In the genomic region with DNA sequence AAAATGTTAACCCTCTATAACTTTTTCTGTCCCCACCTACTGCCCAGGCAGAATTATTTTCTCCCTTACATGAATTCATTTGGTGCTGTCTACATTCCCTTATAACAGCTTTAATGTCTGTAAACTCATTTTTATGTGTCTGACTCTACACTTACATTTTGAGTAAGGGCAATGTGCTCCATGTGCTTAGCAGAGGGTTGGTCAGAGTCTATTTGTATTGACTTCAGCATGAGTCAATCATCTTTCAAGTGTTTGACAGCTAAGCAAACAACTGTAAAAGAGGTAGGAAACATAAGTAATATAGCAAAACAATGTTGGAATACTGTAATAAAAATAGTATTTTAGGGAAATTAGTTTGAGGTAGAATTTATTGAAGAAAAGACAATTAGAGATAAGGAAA, we compare ENCODE assay signal across 15 cellular contexts. TPM values are rescaled to one million over a fixed set of nuclear protein-coding genes. Genes with fewer than 3 reads are reported as not detected.
DNase-seq lines count a peak whose midpoint lies in the region; ATAC-seq and TF ChIP-seq lines count a peak whose summit lies in the region.
"Had no signal": no experiment of that assay in that cellular context is flagged by ENCODE, and none has a peak within 500 bp of the region (broad histone marks: within the 10 kb centered on the region; RNA-seq: fewer than 3 reads in every experiment).

No MANE protein-coding gene starts in this region.

- peaks cover 0 to 19% of the 10 kb centered on the region in 2 experiments; a peak in 3 of 4 replicates for H3K4me1 ChIP-seq in HCT116 (ENCODE audit: control insufficient read depth in 1 of 2, insufficient read depth in 2 of 2, low read length in 2 of 2)
- H3K4me1 ChIP-seq in mammary epithelial cell (ENCODE audit: insufficient read depth, low read length), result peaks cover 53% of the 10 kb centered on the region
- peaks cover 49% of the 10 kb centered on the region for H3K4me1 ChIP-seq in osteoblast (ENCODE audit: insufficient read depth, low read length)

- H3K36me3 ChIP-seq in HCT116 (ENCODE audit: control insufficient read depth in 1 of 2, insufficient read depth in 2 of 2, low read length in 2 of 2) (no peaks in the 10 kb centered on the region), mammary epithelial cell (ENCODE audit: insufficient read depth, low read length) (no peaks in the 10 kb centered on the region), osteoblast (ENCODE audit: insufficient read depth, low read length) (no peaks in the 10 kb centered on the region)
- H3K36me3 ChIP-seq: adrenal gland, gastroesophageal sphincter, lower lobe of right lung had no signal

- H3K9ac ChIP-seq in HCT116 (ENCODE audit: low read length), result no peak overlapping the region
- H3K9ac ChIP-seq in mammary epithelial cell (ENCODE audit: insufficient read depth, low read length), result no peak overlapping the region

- CTCF ChIA-PET in HCT116 (lab: Charles Lee) (interaction anchor here (3.1 kb wide), 1 partner anchor 12 kb away, joined by 12 read pairs; no protein-coding TSS in a partner anchor), mammary epithelial cell (lab: Charles Lee; ENCODE audit: low non-redundant PET) (no interaction called here)

- H3K27me3 ChIP-seq in HCT116 (ENCODE audit: insufficient read depth, low read length) (no peaks in the 10 kb centered on the region), mammary epithelial cell (ENCODE audit: insufficient read depth, low read length) (no peaks in the 10 kb centered on the region), osteoblast (ENCODE audit: insufficient read depth, low read length) (no peaks in the 10 kb centered on the region)
- H3K27me3 ChIP-seq: adrenal gland, gastroesophageal sphincter had no signal

- DNase-seq in HCT116 (ENCODE audit: low read depth, low spot score) (no peak), LHCN-M2 (ENCODE audit: low read depth) (peak; percentile 65), mammary epithelial cell (peak; percentile 37), osteoblast (ENCODE audit: insufficient read length, low spot score, missing footprints) (no peak), NCI-H226 (no peak)
- DNase-seq: adrenal gland, cerebellar nuclear complex, lower lobe of right lung, NCI-H446 treated with DMSO at 0.1 percent for 48 hours, retina had no signal

- intact Hi-C loops in HCT116 (cut with micrococcal nuclease) (no loop called here), mammary epithelial cell (cut with micrococcal nuclease) (no loop called here)

- dilution Hi-C loops in mammary epithelial cell (cut with HindIII; ENCODE audit: low sequenced_read_pairs), result no loop called here

- H3K79me2 ChIP-seq in HCT116 (ENCODE audit: insufficient read depth, low read length), result no peaks in the 10 kb centered on the region
- no peaks in the 10 kb centered on the region for H3K79me2 ChIP-seq in mammary epithelial cell (ENCODE audit: insufficient read depth, low read length)
- H3K79me2 ChIP-seq in osteoblast (ENCODE audit: insufficient read depth, low read length), result no peaks in the 10 kb centered on the region

- no peak overlapping the region for H3K4me2 ChIP-seq in HCT116 (ENCODE audit: low read length)
- peak overlapping the region; percentile 29 for H3K4me2 ChIP-seq in mammary epithelial cell (ENCODE audit: insufficient read depth, low read depth, low read length)
- H3K4me2 ChIP-seq in osteoblast (ENCODE audit: insufficient read depth, low read length), result no peak overlapping the region

- H3K4me3 ChIP-seq in HCT116 (replicated peaks in 1 of 2; ENCODE audit: low read depth in 1 of 2, low read length in 2 of 2) (no peak overlapping the region), mammary epithelial cell (replicated peaks in 1 of 3; ENCODE audit: insufficient read depth in 1 of 3, low read depth in 2 of 3, low read length in 3 of 3) (no peak overlapping the region), osteoblast (ENCODE audit: insufficient read depth, low read length) (no peak overlapping the region)
- H3K4me3 ChIP-seq: adrenal gland, gastroesophageal sphincter, lower lobe of right lung had no signal

- no peak for TF ChIP-seq RAD21 in HCT116 (IDR thresholded peaks at IDR 0.05; ENCODE audit: low read depth)

- POLR2A ChIA-PET in HCT116 (lab: Charles Lee), result no interaction called here

- ATAC-seq in HCT116 (no peak), GM21723 (IDR thresholded peaks at IDR 0.05; ENCODE audit: unreplicated experiment) (no peak), GM19324 (IDR thresholded peaks at IDR 0.05; ENCODE audit: low FRiP score, unreplicated experiment) (no peak)
- ATAC-seq: gastroesophageal sphincter had no signal

- H4K20me1 ChIP-seq in HCT116 (ENCODE audit: insufficient read depth) (no peaks in the 10 kb centered on the region), mammary epithelial cell (ENCODE audit: insufficient read depth, low read length) (no peaks in the 10 kb centered on the region), osteoblast (ENCODE audit: insufficient read depth, low read length) (no peaks in the 10 kb centered on the region)

- H3K27ac ChIP-seq in HCT116 (ENCODE audit: low read depth, low read length), result no peak overlapping the region
- H3K27ac ChIP-seq in mammary epithelial cell (ENCODE audit: insufficient read depth, low read depth, low read length), result peak overlapping the region; percentile 82
- peak overlapping the region; percentile 72 for H3K27ac ChIP-seq in osteoblast (ENCODE audit: low read depth, low read length)
- H3K27ac ChIP-seq: gastroesophageal sphincter, lower lobe of right lung, VCaP had no signal

- H3K9me3 ChIP-seq in HCT116 (ENCODE audit: control insufficient read depth in 1 of 2, insufficient read depth in 1 of 2, low read depth in 1 of 2, low read length in 2 of 2), result no peaks in the 10 kb centered on the region
- no peaks in the 10 kb centered on the region for H3K9me3 ChIP-seq in mammary epithelial cell (replicated peaks; ENCODE audit: insufficient read depth, low read length)
- no peaks in the 10 kb centered on the region for H3K9me3 ChIP-seq in osteoblast (ENCODE audit: low read depth, low read length)
- H3K9me3 ChIP-seq: adrenal gland, gastroesophageal sphincter, lower lobe of right lung had no signal

- no peaks in the 10 kb centered on the region for H3K9me2 ChIP-seq in HCT116 (ENCODE audit: insufficient read depth)

- in situ Hi-C loops in mammary epithelial cell (cut with MboI; ENCODE audit: low sequenced_read_pairs in 2 of 2), result no loop called here

- no peak for TF ChIP-seq POLR2A in HCT116 (IDR thresholded peaks at IDR 0.05; ENCODE audit: borderline replicate concordance, extremely low read depth, insufficient read depth, insufficient read length)

- TF ChIP-seq CTCF in HCT116 (IDR thresholded peaks at IDR 0.05 in 2 of 3, conservative IDR thresholded peaks at IDR 0.05 in 1 of 3; ENCODE audit: borderline replicate concordance in 1 of 3, insufficient read depth in 1 of 3, low read depth in 2 of 3, low read length in 2 of 3) (no peak), mammary epithelial cell (conservative IDR thresholded peaks at IDR 0.05 in 1 of 2, IDR thresholded peaks at IDR 0.05 in 1 of 2; ENCODE audit: extremely low read depth in 1 of 2, insufficient read depth in 1 of 2, low read depth in 1 of 2, low read length in 2 of 2) (no peak), osteoblast (IDR thresholded peaks at IDR 0.05; ENCODE audit: extremely low read depth, low read depth, low read length) (no peak)

- BruUV-seq in HCT116 (replicated peaks; lab: Mats Ljungman, UMichigan) (no TSS peak), mammary epithelial cell (replicated peaks; lab: Mats Ljungman, UMichigan) (no TSS peak)

- RAD21 ChIA-PET in HCT116 (lab: Charles Lee; ENCODE audit: low non-redundant PET in 1 of 2, low total read pairs in 2 of 2, uncharacterized antibody in 2 of 2, unreplicated experiment in 2 of 2), result no interaction called here

- H2AFZ ChIP-seq in HCT116 (ENCODE audit: low read depth, low read length, poor library complexity, severe bottlenecking) (no peak overlapping the region), mammary epithelial cell (ENCODE audit: low read depth, low read length) (peak overlapping the region; percentile 11), osteoblast (ENCODE audit: low read length) (no peak overlapping the region)

TF ChIP-seq in HCT116, 20 proteins besides CTCF, POLR2A, EP300 and RAD21:
- TF ChIP-seq, protein P1, sequence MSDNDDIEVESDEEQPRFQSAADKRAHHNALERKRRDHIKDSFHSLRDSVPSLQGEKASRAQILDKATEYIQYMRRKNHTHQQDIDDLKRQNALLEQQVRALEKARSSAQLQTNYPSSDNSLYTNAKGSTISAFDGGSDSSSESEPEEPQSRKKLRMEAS (IDR thresholded peaks at IDR 0.05), result 0 out of 2 replicates have a peak, but pooled peaks have one; percentile 32
- TF ChIP-seq SIN3A (IDR thresholded peaks at IDR 0.05; ENCODE audit: low read depth) (no peak), ELF1 (IDR thresholded peaks at IDR 0.05; ENCODE audit: borderline replicate concordance, low read depth) (no peak)

RNA-seq across cellular contexts. Expression of a gene that starts 6.3 kb away (rescaled TPM):
- 1.2 TPM for total RNA-seq in HCT116 (2021; ENCODE audit: unreplicated experiment)
- polyA plus RNA-seq in HCT116 (2012), result 0.62 and 0.75 TPM in 2 replicates
- total RNA-seq in LHCN-M2 (2014; rRNA removed), result 6.8 and 8.0 TPM in 2 replicates
- polyA plus RNA-seq in LHCN-M2 (2012), result 2.8 TPM
- 1 to 10 TPM; 1.3 to 3.2 TPM for total RNA-seq in mammary epithelial cell
- polyA plus RNA-seq in mammary epithelial cell, result 1.4 TPM
- polyA minus RNA-seq in mammary epithelial cell, result not detected
- 3.3 and 4.1 TPM in 2 replicates for total RNA-seq in osteoblast
- total RNA-seq: neural crest cell had no signal

Comparison
In these comparisons a context has a peak if more than half of its experiments do, and no peak if none do; other contexts are left out.
1. DNase-seq: peak in LHCN-M2 (single experiment) and mammary epithelial cell (single experiment); none in HCT116 (single experiment), osteoblast (single experiment) and NCI-H226 (single experiment).